20 cellular contexts compared by ENCODE assay signal in genomic region chr10:13450078-13450477, GRCh38.
DNase-seq lines count a peak whose midpoint lies in the region; ATAC-seq, FAIRE-seq and TF ChIP-seq lines count a peak whose summit lies in the region.
"Had no signal": no experiment of that assay in that cellular context is flagged by ENCODE, and none has a peak within 500 bp of the region (broad histone marks: within the 10 kb centered on the region; RNA-seq: fewer than 3 reads in every experiment).

No MANE protein-coding gene starts in this region.

- BruUV-seq in MCF 10A (replicated peaks; lab: Mats Ljungman, UMichigan) = no TSS peak

- POLR2A ChIA-PET in MCF 10A (lab: Yijun Ruan, JAX) = interaction anchor here (1.0 to 1.6 kb wide), 5 partner anchors 9 to 101 kb away, joined by 3 to 6 read pairs (median 3); no protein-coding TSS in a partner anchor

- H3K4me1 ChIP-seq in breast epithelium (no peaks in the 10 kb centered on the region), RWPE2 (ENCODE audit: insufficient read depth, poor library complexity, severe bottlenecking) (peaks cover 15% of the 10 kb centered on the region)
- H3K4me1 ChIP-seq: gastrocnemius medialis had no signal

- peak; percentile 86 for DNase-seq in MCF 10A (ENCODE audit: unreplicated experiment)
- DNase-seq in breast epithelium (ENCODE audit: low spot score in 2 of 2) = no peak
- DNase-seq in RWPE2 (ENCODE audit: low spot score) = no peak
- peak; percentile 50 for DNase-seq in fibroblast of pulmonary artery (ENCODE audit: low read depth)
- peak; percentile 20 for DNase-seq in urothelium cell line (ENCODE audit: low spot score)
- no peak for DNase-seq in activated naive CD4-positive, alpha-beta T cell (lab: John Stamatoyannopoulos, UW)
- DNase-seq: AML-193; gastrocnemius medialis; left cardiac atrium; MG63; naive thymus-derived CD4-positive, alpha-beta T cell; NCI-H526; SHP77; stimulated activated naive CD8-positive, alpha-beta T cell treated with anti-CD3 and anti-CD28 coated beads, Interleukin-15, Interleukin-2, amounts not matched to agents 100 U/mL and 50 U/mL, for 24 hours had no signal

- peaks cover 10% of the 10 kb centered on the region for H3K4me1 Mint-ChIP-seq in MCF 10A (ENCODE audit: insufficient read depth, unreplicated experiment)

- H3K4me3 ChIP-seq in breast epithelium (no peak overlapping the region), RWPE2 (ENCODE audit: severe bottlenecking) (no peak overlapping the region), fibroblast of pulmonary artery (replicated peaks; ENCODE audit: low read depth, low read length) (no peak overlapping the region)
- H3K4me3 ChIP-seq: coronary artery, gastrocnemius medialis, GM12878, MG63 had no signal

- H3K36me3 ChIP-seq in breast epithelium (no peaks in the 10 kb centered on the region), RWPE2 (ENCODE audit: low read depth) (no peaks in the 10 kb centered on the region)

- intact Hi-C loops in MCF 10A (cut with micrococcal nuclease) = no loop called here
- intact Hi-C loops in breast epithelium (cut with DNase I; ENCODE audit: low total_unique reads) = no loop called here

- H3K4me3 Mint-ChIP-seq in MCF 10A (ENCODE audit: unreplicated experiment) = peak overlapping the region; percentile 8
- H3K4me3 Mint-ChIP-seq: activated naive CD8-positive, alpha-beta T cell; naive thymus-derived CD4-positive, alpha-beta T cell had no signal

- CTCF ChIA-PET in MCF 10A (lab: Yijun Ruan, JAX) = interaction anchor here (0.7 to 1.5 kb wide), 5 partner anchors 9 to 643 kb away, joined by 3 to 16 read pairs (median 5); no protein-coding TSS in a partner anchor

- H3K9me3 ChIP-seq in breast epithelium (no peaks in the 10 kb centered on the region), RWPE2 (ENCODE audit: severe bottlenecking) (no peaks in the 10 kb centered on the region)
- H3K9me3 ChIP-seq: gastrocnemius medialis, MG63 had no signal

- H3K27me3 ChIP-seq in breast epithelium (no peaks in the 10 kb centered on the region), RWPE2 (ENCODE audit: insufficient read depth, poor library complexity, severe bottlenecking) (no peaks in the 10 kb centered on the region)
- H3K27me3 ChIP-seq: gastrocnemius medialis, MG63 had no signal

- H3K36me3 Mint-ChIP-seq in MCF 10A (ENCODE audit: insufficient read depth, unreplicated experiment) = peaks cover 8% of the 10 kb centered on the region
- H3K36me3 Mint-ChIP-seq: activated naive CD8-positive, alpha-beta T cell; naive thymus-derived CD4-positive, alpha-beta T cell had no signal

- FAIRE-seq in urothelium cell line (lab: Jason Lieb, UNC) = no peak
- FAIRE-seq: GM12878, TTC549 had no signal

- no peak for TF ChIP-seq POLR2A in breast epithelium (IDR thresholded peaks at IDR 0.05)

- H3K27ac ChIP-seq in breast epithelium (peak overlapping the region in 1 of 2 donors; percentile 12), RWPE2 (ENCODE audit: poor library complexity, severe bottlenecking) (peak overlapping the region; percentile 8)
- H3K27ac ChIP-seq: coronary artery, gastrocnemius medialis had no signal

- ATAC-seq in RWPE2 (ENCODE audit: low read depth) = peak; percentile 85
- no peak for ATAC-seq in GM21825 (IDR thresholded peaks at IDR 0.05; ENCODE audit: unreplicated experiment)
- no peak for ATAC-seq in HG02852 (IDR thresholded peaks at IDR 0.05; ENCODE audit: unreplicated experiment)
- ATAC-seq: gastrocnemius medialis; GM12878; naive thymus-derived CD4-positive, alpha-beta T cell; stimulated activated naive CD8-positive, alpha-beta T cell treated with anti-CD3 and anti-CD28 coated beads, Interleukin-15, Interleukin-2, amounts not matched to agents 100 U/mL and 50 U/mL, for 24 hours had no signal

- no peaks in the 10 kb centered on the region for H3K27me3 Mint-ChIP-seq in MCF 10A (ENCODE audit: insufficient read depth, unreplicated experiment)

- TF ChIP-seq CTCF in MCF 10A (IDR thresholded peaks at IDR 0.05; ENCODE audit: unreplicated experiment) (no peak), breast epithelium (IDR thresholded peaks at IDR 0.05) (no peak), RWPE2 (IDR thresholded peaks at IDR 0.05; ENCODE audit: poor library complexity, severe bottlenecking) (no peak), fibroblast of pulmonary artery (IDR thresholded peaks at IDR 0.05; ENCODE audit: low read length, missing control alignments) (no peak)

- peak overlapping the region; percentile 44 for H3K27ac Mint-ChIP-seq in MCF 10A (ENCODE audit: low read depth, unreplicated experiment)
- H3K27ac Mint-ChIP-seq: activated naive CD8-positive, alpha-beta T cell; naive thymus-derived CD4-positive, alpha-beta T cell had no signal

- no peaks in the 10 kb centered on the region for H3K9me3 Mint-ChIP-seq in MCF 10A (ENCODE audit: unreplicated experiment)
- H3K9me3 Mint-ChIP-seq: naive thymus-derived CD4-positive, alpha-beta T cell had no signal

Comparison
In these comparisons a context has a peak if more than half of its experiments do, and no peak if none do; other contexts are left out.
1. DNase-seq: peak in MCF 10A (single experiment), fibroblast of pulmonary artery (single experiment) and urothelium cell line (single experiment); none in breast epithelium (0 of 2), RWPE2 (single experiment) and activated naive CD4-positive, alpha-beta T cell (0 of 4).